In genomic region chr9:116706310-116707290, GRCh38 we compare ENCODE assay signal across 32 cellular contexts.
"Had no signal": no experiment of that assay in that cellular context is flagged by ENCODE, and none has a peak within 500 bp of the region (broad histone marks: within the 10 kb centered on the region; RNA-seq: fewer than 3 reads in every experiment).

No MANE protein-coding gene starts in this region.

- H3K9me3 Mint-ChIP-seq: activated B cell treated with CpG ODN at 0.5 μM for 24 hours; activated CD4-positive, alpha-beta memory T cell treated with anti-CD3 and anti-CD28 coated beads for 36 hours; activated T-cell treated with anti-CD3 and anti-CD28 coated beads, Interleukin-2, amount 50 U/mL, for 4 hours; activated T-helper 1 cell treated with anti-CD3 and anti-CD28 coated beads, Interleukin-12 subunit alpha, Interleukin-12 subunit beta, Interleukin-2, Interleukin-4 antibody, amounts not matched to agents 30 ng/mL and 10 ng/mL and 1 ng/mL, durations not matched to agents 14 hours and 24 hours and 36 hours; T-helper 1 cell treated with Interleukin-12 subunit alpha and Interleukin-12 subunit beta and Interleukin-4 antibody, amounts not matched to agents 30 μg/mL and 1 μg/mL, for 36 hours; T-helper 2 cell treated with Interferon-gamma antibody and Interleukin-4, amounts not matched to agents 5 μg/mL and 100 μg/mL, for 36 hours had no signal

- H3K27ac ChIP-seq: adrenal gland, Peyer's patch, SJSA1 had no signal

- ATAC-seq: activated naive CD4-positive, alpha-beta T cell treated with anti-CD3 and anti-CD28 coated beads, Interleukin-2, amount 50 U/mL, for 72 hours; activated T-cell treated with anti-CD3 and anti-CD28 coated beads, Interleukin-2, amount 50 U/mL, for 4 hours; PC-3 had no signal

- H3K4me1 ChIP-seq: Peyer's patch, SJSA1 had no signal

- H3K27ac Mint-ChIP-seq: activated B cell treated with CpG ODN at 0.5 μM for 24 hours; activated CD4-positive, alpha-beta memory T cell treated with anti-CD3 and anti-CD28 coated beads for 36 hours; activated naive CD4-positive, alpha-beta T cell treated with anti-CD3 and anti-CD28 coated beads for 36 hours; activated naive CD4-positive, alpha-beta T cell treated with anti-CD3 and anti-CD28 coated beads, Interleukin-2, amount 50 U/mL, for 72 hours; activated T-helper 1 cell treated with anti-CD3 and anti-CD28 coated beads, Interleukin-12 subunit alpha, Interleukin-12 subunit beta, Interleukin-2, Interleukin-4 antibody, amounts not matched to agents 30 ng/mL and 10 ng/mL and 1 ng/mL, durations not matched to agents 14 hours and 24 hours and 36 hours; brain; T-helper 1 cell treated with Interleukin-12 subunit alpha and Interleukin-12 subunit beta and Interleukin-4 antibody, amounts not matched to agents 30 μg/mL and 1 μg/mL, for 36 hours; T-helper 2 cell treated with Interferon-gamma antibody and Interleukin-4, amounts not matched to agents 5 μg/mL and 100 μg/mL, for 36 hours had no signal

- H3K9ac ChIP-seq: SK-N-SH had no signal

- H3K4me1 Mint-ChIP-seq: activated B cell treated with CpG ODN at 0.5 μM for 24 hours had no signal

- H3K27me3 Mint-ChIP-seq: activated B cell treated with CpG ODN at 0.5 μM for 24 hours; activated CD4-positive, alpha-beta memory T cell treated with anti-CD3 and anti-CD28 coated beads for 36 hours; brain had no signal

- H3K36me3 ChIP-seq: adrenal gland, Peyer's patch had no signal

- H3K4me3 Mint-ChIP-seq: activated B cell treated with CpG ODN at 0.5 μM for 24 hours; activated CD4-positive, alpha-beta memory T cell treated with anti-CD3 and anti-CD28 coated beads for 36 hours; activated naive CD4-positive, alpha-beta T cell treated with anti-CD3 and anti-CD28 coated beads for 36 hours; activated T-cell treated with anti-CD3 and anti-CD28 coated beads, Interleukin-2, amount 50 U/mL, for 4 hours; activated T-helper 1 cell treated with anti-CD3 and anti-CD28 coated beads, Interleukin-12 subunit alpha, Interleukin-12 subunit beta, Interleukin-2, Interleukin-4 antibody, amounts not matched to agents 30 ng/mL and 10 ng/mL and 1 ng/mL, durations not matched to agents 14 hours and 24 hours and 36 hours; brain; T-helper 1 cell treated with Interleukin-12 subunit alpha and Interleukin-12 subunit beta and Interleukin-4 antibody, amounts not matched to agents 30 μg/mL and 1 μg/mL, for 36 hours; T-helper 2 cell treated with Interferon-gamma antibody and Interleukin-4, amounts not matched to agents 5 μg/mL and 100 μg/mL, for 36 hours had no signal

- H3K4me2 ChIP-seq: SK-N-SH had no signal

- DNase-seq: activated B cell treated with CpG ODN at 0.5 μM for 24 hours; activated CD4-positive, alpha-beta memory T cell treated with anti-CD3 and anti-CD28 coated beads for 36 hours; activated CD4-positive, alpha-beta T cell treated with anti-CD3 and anti-CD28 coated beads for 4 hours; activated CD4-positive, alpha-beta T cell treated with anti-CD3 and anti-CD28 coated beads, Interleukin-2, amount 50 U/mL, for 1 hour; activated CD4-positive, CD25-positive, alpha-beta regulatory T cell treated with anti-CD3 and anti-CD28 coated beads, Interleukin-2, amount 50 U/mL, for 72 hours; activated CD8-positive, alpha-beta memory T cell treated with anti-CD3 and anti-CD28 coated beads, Interleukin-2, amount 50 U/mL, for 4 hours; activated gamma-delta T cell treated with Interleukin-2 at 50 U/mL for 16 hours; activated naive CD4-positive, alpha-beta T cell treated with anti-CD3 and anti-CD28 coated beads for 36 hours; activated T-cell treated with anti-CD3 and anti-CD28 coated beads for 4 hours; activated T-cell treated with anti-CD3 and anti-CD28 coated beads, Interleukin-2, amount 50 U/mL, for 4 hours; adrenal gland; Karpas-422; KBM-7; NCI-H1105 treated with DMSO at 0.1 percent for 48 hours; NCI-H1436; NCI-H1694; NCI-H1930; NCI-H345; NCI-H526; NCI-H748 treated with DMSO at 0.1 percent for 48 hours; NK-92 treated with Interleukin-12 subunit alpha and Interleukin-12 subunit beta, amount 100 ng/mL, for 24 hours; PC-3; Peyer's patch; RPMI8226; SHP77 treated with DMSO at 0.1 percent for 48 hours; SK-N-SH had no signal

- H3K9me3 ChIP-seq: adrenal gland, Peyer's patch, SJSA1, SK-N-SH had no signal

- H3K27me3 ChIP-seq: adrenal gland, Peyer's patch, SJSA1 had no signal

- H3K4me3 ChIP-seq: adrenal gland, Peyer's patch, SJSA1 had no signal
